In the genomic region with DNA sequence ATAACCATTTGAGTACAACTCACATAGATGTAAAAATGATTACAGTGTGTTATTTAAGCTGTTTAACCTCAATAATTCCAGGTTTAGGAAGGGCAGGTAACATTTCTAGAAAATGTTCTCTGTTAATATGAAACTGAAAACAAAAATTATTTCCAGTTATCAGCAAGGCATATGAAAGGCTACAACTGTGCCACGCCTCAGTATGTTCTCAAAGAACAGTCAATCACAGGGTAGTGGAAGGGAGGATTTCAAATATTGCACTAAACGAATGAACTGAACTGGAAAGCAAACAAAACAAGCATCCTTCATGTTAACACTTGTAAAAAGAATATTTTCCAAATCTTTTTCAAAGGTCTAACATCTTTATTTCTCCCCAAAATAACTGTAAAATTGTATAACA, we compare ENCODE assay signal across 21 cellular contexts. TPM values are rescaled to one million over a fixed set of nuclear protein-coding genes. Genes with fewer than 3 reads are reported as not detected.
A peak's percentile ranks its signal among the peaks of the same experiment; 100 is the strongest.
DNase-seq lines count a peak whose midpoint lies in the region; ATAC-seq, FAIRE-seq and TF ChIP-seq lines count a peak whose summit lies in the region.
"Had no signal": no experiment of that assay in that cellular context is flagged by ENCODE, and none has a peak within 500 bp of the region (broad histone marks: within the 10 kb centered on the region; RNA-seq: fewer than 3 reads in every experiment).

No MANE protein-coding gene starts in this region.

- H3K27ac Mint-ChIP-seq in Caco-2 (ENCODE audit: unreplicated experiment) (no peak overlapping the region), T-helper 17 cell (no peak overlapping the region)
- H3K27ac Mint-ChIP-seq in naive thymus-derived CD8-positive, alpha-beta T cell = no peak overlapping the region
- H3K27ac Mint-ChIP-seq: B cell; CD8-positive, alpha-beta T cell; GM23338; H9 had no signal

- H3K36me3 ChIP-seq in hepatocyte (replicated peaks; ENCODE audit: insufficient read depth, low read depth) (no peaks in the 10 kb centered on the region), mucosa of descending colon (ENCODE audit: low read depth) (peaks cover 3% of the 10 kb centered on the region), Caco-2 (ENCODE audit: control insufficient read depth, insufficient read depth, low read length) (no peaks in the 10 kb centered on the region; the same call in 1 of the 2 replicates)

- peaks cover 6% of the 10 kb centered on the region for H3K4me1 Mint-ChIP-seq in Caco-2 (ENCODE audit: low read depth, unreplicated experiment)
- no peaks in the 10 kb centered on the region for H3K4me1 Mint-ChIP-seq in naive thymus-derived CD8-positive, alpha-beta T cell
- peaks cover 4% of the 10 kb centered on the region for H3K4me1 Mint-ChIP-seq in T-helper 17 cell
- H3K4me1 Mint-ChIP-seq: B cell, GM23338 had no signal

- peaks cover 8% of the 10 kb centered on the region for H3K4me1 ChIP-seq in hepatocyte (ENCODE audit: insufficient read depth)
- H3K4me1 ChIP-seq in mucosa of descending colon (ENCODE audit: low read depth) = peaks cover 17% of the 10 kb centered on the region
- peaks cover 9% of the 10 kb centered on the region for H3K4me1 ChIP-seq in Caco-2
- H3K4me1 ChIP-seq: BLaER1 had no signal

- CTCF ChIA-PET in Caco-2 (lab: Charles Lee) = interaction anchor here (0.6 kb wide), 1 partner anchor 1354 kb away, joined by 4 read pairs; the partner anchor contains the start of gene CC2D2B

- intact Hi-C loops in mucosa of descending colon (cut with DNase I, micrococcal nuclease) (no loop called here), Caco-2 (cut with micrococcal nuclease; ENCODE audit: unreplicated experiment) (no loop called here)

- H3K9me3 Mint-ChIP-seq in Caco-2 (ENCODE audit: unreplicated experiment) = no peaks in the 10 kb centered on the region
- no peaks in the 10 kb centered on the region for H3K9me3 Mint-ChIP-seq in naive thymus-derived CD8-positive, alpha-beta T cell
- H3K9me3 Mint-ChIP-seq: CD4-positive, CD25-positive, alpha-beta regulatory T cell; CD8-positive, alpha-beta T cell; GM23338; H9 had no signal

- H3K27me3 Mint-ChIP-seq in Caco-2 (ENCODE audit: insufficient read depth, unreplicated experiment) = no peaks in the 10 kb centered on the region
- no peaks in the 10 kb centered on the region for H3K27me3 Mint-ChIP-seq in naive thymus-derived CD8-positive, alpha-beta T cell
- no peaks in the 10 kb centered on the region for H3K27me3 Mint-ChIP-seq in T-helper 17 cell
- H3K27me3 Mint-ChIP-seq: B cell; CD4-positive, CD25-positive, alpha-beta regulatory T cell had no signal

- H4K20me1 ChIP-seq in hepatocyte (ENCODE audit: insufficient read depth, poor library complexity, severe bottlenecking) = no peaks in the 10 kb centered on the region
- H4K20me1 ChIP-seq: BLaER1 had no signal

- WGBS in hepatocyte (ENCODE audit: low lambda C conversion rate, missing lambda C conversion rate) = 83% methylated on average over 2 of the region's 2 CpGs

- H3K27me3 ChIP-seq in hepatocyte = no peaks in the 10 kb centered on the region
- no peaks in the 10 kb centered on the region for H3K27me3 ChIP-seq in Caco-2 (replicated peaks; ENCODE audit: control insufficient read depth, insufficient read depth, low read length)
- H3K27me3 ChIP-seq: BLaER1 had no signal

- no TSS peak for BruUV-seq in Caco-2 (replicated peaks; lab: Mats Ljungman, UMichigan)

- H3K9me3 ChIP-seq in hepatocyte (ENCODE audit: low read depth) (no peaks in the 10 kb centered on the region), mucosa of descending colon (no peaks in the 10 kb centered on the region), Caco-2 (no peaks in the 10 kb centered on the region), T-helper 17 cell (ENCODE audit: control insufficient read depth, low read length, poor library complexity, severe bottlenecking) (no peaks in the 10 kb centered on the region)

- FAIRE-seq in A204.1 (lab: Jason Lieb, UNC) (peak; percentile 3), GM18507 (lab: Jason Lieb, UNC) (peak; percentile 9)
- FAIRE-seq: D721Med, GM12878 had no signal

- H3K4me3 ChIP-seq in hepatocyte = no peak overlapping the region
- H3K4me3 ChIP-seq in mucosa of descending colon = no peak overlapping the region
- no peak overlapping the region for H3K4me3 ChIP-seq in Caco-2 (ENCODE audit: low read depth, low read length)
- H3K4me3 ChIP-seq: BLaER1, GM12878, GM23338 had no signal

- no peak overlapping the region for H2AFZ ChIP-seq in hepatocyte
- H2AFZ ChIP-seq: GM23338 had no signal

- POLR2A ChIA-PET in Caco-2 (lab: Charles Lee) = no interaction called here
- POLR2A ChIA-PET in naive thymus-derived CD8-positive, alpha-beta T cell (lab: Charles Lee) = no interaction called here

- peaks cover under 1% of the 10 kb centered on the region for H3K79me2 ChIP-seq in hepatocyte

- H3K27ac ChIP-seq in hepatocyte = peak overlapping the region; percentile 28
- H3K27ac ChIP-seq: BLaER1, C4-2B had no signal

- ATAC-seq in mucosa of descending colon (peak; percentile 66), T-helper 17 cell (no peak)
- no peak for ATAC-seq in naive thymus-derived CD8-positive, alpha-beta T cell
- ATAC-seq: CD8-positive, alpha-beta T cell; GM12878; GM23338; HCT116 had no signal

- DNase-seq in GM18507 (ENCODE audit: extremely low spot score, insufficient read length, low read depth) = no peak
- no peak for DNase-seq in hepatocyte (ENCODE audit: low spot score)
- no peak for DNase-seq in mucosa of descending colon
- DNase-seq in Caco-2 = no peak
- DNase-seq in naive thymus-derived CD8-positive, alpha-beta T cell = no peak
- no peak for DNase-seq in T-helper 17 cell
- DNase-seq: 8988T; CD4-positive, CD25-positive, alpha-beta regulatory T cell; CD8-positive, alpha-beta T cell; DMS 273 treated with DMSO at 0.1 percent for 48 hours; DMS79; GDM1; H9 had no signal

- H3K36me3 Mint-ChIP-seq in Caco-2 (ENCODE audit: insufficient read depth, unreplicated experiment) (no peaks in the 10 kb centered on the region), T-helper 17 cell (ENCODE audit: low read depth) (peaks cover 3% of the 10 kb centered on the region)
- H3K36me3 Mint-ChIP-seq in naive thymus-derived CD8-positive, alpha-beta T cell = peaks cover 0 to 68% (median 16%) of the 10 kb centered on the region in 3 donors

- no peaks in the 10 kb centered on the region for H3K9me2 ChIP-seq in hepatocyte (replicated peaks; ENCODE audit: insufficient read depth)

- TF ChIP-seq CTCF in hepatocyte (IDR thresholded peaks at IDR 0.05; ENCODE audit: poor library complexity) (no peak), mucosa of descending colon (IDR thresholded peaks at IDR 0.05) (no peak), Caco-2 (IDR thresholded peaks at IDR 0.05; ENCODE audit: insufficient read depth in 1 of 2, low read depth in 1 of 2, low read length in 1 of 2, severe bottlenecking in 1 of 2, unreplicated experiment in 1 of 2) (no peak)

- no peak overlapping the region for H3K4me3 Mint-ChIP-seq in Caco-2 (ENCODE audit: unreplicated experiment)
- no peak overlapping the region for H3K4me3 Mint-ChIP-seq in naive thymus-derived CD8-positive, alpha-beta T cell
- H3K4me3 Mint-ChIP-seq in T-helper 17 cell = no peak overlapping the region
- H3K4me3 Mint-ChIP-seq: B cell; CD4-positive, CD25-positive, alpha-beta regulatory T cell; CD8-positive, alpha-beta T cell; GM23338; H9 had no signal

- no peak overlapping the region for H3K4me2 ChIP-seq in hepatocyte
- H3K4me2 ChIP-seq: BLaER1, GM23338 had no signal

RNA-seq across cellular contexts. Expression of gene ARHGAP19, which starts 31.2 kb away (rescaled TPM):
- 6.4 and 8.7 TPM in 2 replicates for total RNA-seq in hepatocyte
- polyA plus RNA-seq in hepatocyte = 2.7 and 5.0 TPM in 2 replicates
- 10 to 100 TPM in 1 of 3 donors, 1 to 10 TPM in 2; 5.9 to 10.7 (median 8.8) TPM for total RNA-seq in mucosa of descending colon
- total RNA-seq in Caco-2 (2022) = 13.9 and 15.9 TPM in 2 replicates
- total RNA-seq in naive thymus-derived CD8-positive, alpha-beta T cell = 10 to 100 TPM; 13.7 to 19.0 TPM
- polyA plus RNA-seq in naive thymus-derived CD8-positive, alpha-beta T cell = 1 to 10 TPM; 5.3 to 5.6 (median 5.3) TPM
- total RNA-seq in T-helper 17 cell = 10 to 100 TPM in 1 of 2 donors, 1 to 10 TPM in 1; 9.3 to 15.7 TPM

RNA-seq across cellular contexts. Expression of gene FRAT1, which starts 57.9 kb away (rescaled TPM):
- total RNA-seq in hepatocyte (13.8 and 14.2 TPM in 2 replicates), mucosa of descending colon (1 to 10 TPM; 4.7 to 9.6 (median 7.2) TPM), Caco-2 (2022) (2.3 and 2.9 TPM in 2 replicates), T-helper 17 cell (10 to 100 TPM; 24.4 to 26.5 TPM)
- 8.1 and 14.2 TPM in 2 replicates for polyA plus RNA-seq in hepatocyte
- 10 to 100 TPM; 18.5 to 19.1 TPM for total RNA-seq in naive thymus-derived CD8-positive, alpha-beta T cell
- 10 to 100 TPM in 2 of 3 donors, 1 to 10 TPM in 1; 7.5 to 12.8 (median 12.7) TPM for polyA plus RNA-seq in naive thymus-derived CD8-positive, alpha-beta T cell
